18 cellular contexts compared by ENCODE assay signal in the genomic region with DNA sequence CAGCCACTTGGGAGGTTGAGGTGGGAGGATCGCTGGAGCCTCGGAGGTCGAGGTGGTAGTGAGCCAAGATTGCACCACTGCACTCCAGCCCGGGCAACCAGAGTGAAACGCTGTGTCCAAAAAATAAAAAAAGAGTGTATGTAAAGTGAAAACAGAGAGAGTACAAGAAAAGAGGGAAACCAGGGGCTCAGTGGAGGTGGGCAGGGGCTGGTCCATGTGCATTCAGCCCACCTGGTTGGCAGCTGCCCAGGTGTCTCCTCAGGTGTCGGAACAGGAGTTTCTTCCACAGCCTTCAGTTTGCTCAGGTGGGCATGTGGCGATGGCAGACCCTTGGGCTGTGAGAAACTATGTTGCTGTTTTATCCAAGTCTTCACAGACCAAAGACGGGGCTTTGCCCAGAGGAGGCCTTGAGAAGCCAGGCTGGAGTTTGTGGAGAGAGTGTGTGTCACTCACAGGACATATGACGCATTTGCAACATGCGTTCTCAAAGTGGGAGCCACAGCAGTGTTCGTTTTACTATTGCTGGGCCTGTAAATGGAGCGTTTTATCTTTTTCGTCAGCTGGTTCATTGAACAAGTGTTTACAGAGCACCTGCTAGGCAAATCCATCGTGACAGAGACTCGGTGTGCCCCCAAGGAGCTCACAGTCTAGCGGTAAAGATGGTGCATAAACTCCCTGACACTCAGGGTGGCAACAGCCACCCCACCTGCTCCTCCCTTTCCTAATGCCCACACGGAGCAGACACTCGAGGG. TPM values are rescaled to one million over a fixed set of nuclear protein-coding genes. Genes with fewer than 3 reads are reported as not detected.
DNase-seq lines count a peak whose midpoint lies in the region; ATAC-seq and TF ChIP-seq lines count a peak whose summit lies in the region.
"Had no signal": no experiment of that assay in that cellular context is flagged by ENCODE, and none has a peak within 500 bp of the region (broad histone marks: within the 10 kb centered on the region; RNA-seq: fewer than 3 reads in every experiment).

No MANE protein-coding gene starts in this region.

- H3K4me3 ChIP-seq in testis = no peak overlapping the region
- no peak overlapping the region for H3K4me3 ChIP-seq in tibial artery
- H3K4me3 ChIP-seq: A549 had no signal

- H3K4me3 Mint-ChIP-seq in activated naive CD4-positive, alpha-beta T cell treated with anti-CD3 and anti-CD28 coated beads for 36 hours = no peak overlapping the region

- H3K27ac ChIP-seq in testis = no peak overlapping the region
- no peak overlapping the region for H3K27ac ChIP-seq in tibial artery
- H3K27ac ChIP-seq: A549, C4-2B had no signal

- H3K9me3 Mint-ChIP-seq in activated naive CD4-positive, alpha-beta T cell treated with anti-CD3 and anti-CD28 coated beads for 36 hours = peaks cover 8% of the 10 kb centered on the region

- CTCF ChIA-PET in activated naive CD4-positive, alpha-beta T cell treated with anti-CD3 and anti-CD28 coated beads for 36 hours (lab: Charles Lee) = interaction anchor here (0.9 kb wide), 1 partner anchor 11 kb away, joined by 3 read pairs; no protein-coding TSS in a partner anchor

- intact Hi-C loops in left cardiac atrium (cut with DNase I) = no loop called here
- intact Hi-C loops in left ventricle myocardium superior (cut with micrococcal nuclease) = no loop called here
- intact Hi-C loops in testis (cut with DNase I; ENCODE audit: low total_unique reads) = loop anchor here (10.0 kb wide), 1 partner anchor 74 kb away; no protein-coding TSS in a partner anchor
- intact Hi-C loops in tibial artery (cut with DNase I; ENCODE audit: low total_unique reads) = no loop called here
- intact Hi-C loops in activated naive CD4-positive, alpha-beta T cell treated with anti-CD3 and anti-CD28 coated beads for 36 hours (cut with micrococcal nuclease) = loop anchor here (5.0 kb wide), 1 partner anchor 34 kb away; no protein-coding TSS in a partner anchor

- no peaks in the 10 kb centered on the region for H3K27me3 ChIP-seq in testis
- H3K27me3 ChIP-seq in tibial artery = peaks cover 0 to 35% of the 10 kb centered on the region in 2 donors

- H3K36me3 Mint-ChIP-seq in activated naive CD4-positive, alpha-beta T cell treated with anti-CD3 and anti-CD28 coated beads for 36 hours (ENCODE audit: low read depth) = peaks cover 2% of the 10 kb centered on the region

- ATAC-seq in left cardiac atrium (no peak), left ventricle myocardium superior (no peak), HG02840 (IDR thresholded peaks at IDR 0.05; ENCODE audit: low FRiP score, unreplicated experiment) (no peak)
- ATAC-seq: A549, PC-3 had no signal

- H3K36me3 ChIP-seq in testis (ENCODE audit: low read depth, missing control alignments) (no peaks in the 10 kb centered on the region), tibial artery (no peaks in the 10 kb centered on the region)

- H3K27me3 Mint-ChIP-seq in activated naive CD4-positive, alpha-beta T cell treated with anti-CD3 and anti-CD28 coated beads for 36 hours (ENCODE audit: low read depth) = peaks cover 44% of the 10 kb centered on the region

- no peak for TF ChIP-seq POLR2A in testis (IDR thresholded peaks at IDR 0.05)

- DNase-seq in left cardiac atrium (peak; percentile 21), left ventricle myocardium superior (no peak), NCI-H526 treated with DMSO at 0.1 percent for 48 hours (lab: John Stamatoyannopoulos, UW) (peak; percentile 48), germinal center (ENCODE audit: low spot score) (peak; percentile 1), testis (peak; percentile 16), tibial artery (no peak)
- DNase-seq in activated naive CD4-positive, alpha-beta T cell treated with anti-CD3 and anti-CD28 coated beads for 36 hours = no peak
- DNase-seq: DMS153, MV-4-11, NCI-H1417 treated with DMSO at 0.1 percent for 48 hours, NCI-H1930, NCI-H446, NCI-H774, PC-3 had no signal

- H3K4me1 ChIP-seq in testis (peaks cover 10% of the 10 kb centered on the region), tibial artery (peaks cover 0 to 23% (median 16%) of the 10 kb centered on the region in 4 donors)

- H3K27ac Mint-ChIP-seq in activated naive CD4-positive, alpha-beta T cell treated with anti-CD3 and anti-CD28 coated beads for 36 hours = no peak overlapping the region

- WGBS in testis, 2 donors = 74 to 81% methylated on average over 17 to 18 of the region's 18 CpGs

- peaks cover 16% of the 10 kb centered on the region for H3K4me1 Mint-ChIP-seq in activated naive CD4-positive, alpha-beta T cell treated with anti-CD3 and anti-CD28 coated beads for 36 hours (ENCODE audit: low read depth)

- no peaks in the 10 kb centered on the region for H3K9me3 ChIP-seq in testis
- H3K9me3 ChIP-seq in tibial artery = no peaks in the 10 kb centered on the region
- H3K9me3 ChIP-seq: A549 had no signal

- TF ChIP-seq CTCF in testis (IDR thresholded peaks at IDR 0.05) (no peak), tibial artery (IDR thresholded peaks at IDR 0.05) (no peak)

RNA-seq across cellular contexts. Expression of gene SAMD11, which starts 22.4 kb away (rescaled TPM):
- total RNA-seq in left cardiac atrium (1 to 10 TPM; 5.1 to 7.5 TPM), left ventricle myocardium superior (2.1 TPM), testis (10 to 100 TPM; 36.9 to 47.2 TPM)
- 7.9 TPM for polyA plus RNA-seq in testis (ENCODE audit: insufficient read depth, low read depth, low replicate concordance)
- not detected for total RNA-seq in activated naive CD4-positive, alpha-beta T cell treated with anti-CD3 and anti-CD28 coated beads for 36 hours
- total RNA-seq: SK-MEL-5 had no signal

RNA-seq across cellular contexts. Expression of gene NOC2L, which starts 57.8 kb away (rescaled TPM):
- total RNA-seq in left cardiac atrium (10 to 100 TPM; 38.1 to 48.7 TPM), left ventricle myocardium superior (46.8 TPM), testis (10 to 100 TPM; 82.5 to 94.0 TPM)
- polyA plus RNA-seq in testis (ENCODE audit: insufficient read depth, low read depth, low replicate concordance) = 78.3 TPM
- 100 to 1,000 TPM; 113 to 119 TPM for total RNA-seq in activated naive CD4-positive, alpha-beta T cell treated with anti-CD3 and anti-CD28 coated beads for 36 hours

RNA-seq across cellular contexts. Expression of gene KLHL17, which starts 59.1 kb away (rescaled TPM):
- 1 to 10 TPM; 5.7 to 8.2 TPM for total RNA-seq in left cardiac atrium
- 6.6 TPM for total RNA-seq in left ventricle myocardium superior
- total RNA-seq in testis = 10 to 100 TPM; 34.9 to 36.4 TPM
- polyA plus RNA-seq in testis (ENCODE audit: insufficient read depth, low read depth, low replicate concordance) = 16.0 TPM
- 10 to 100 TPM; 19.4 to 20.2 TPM for total RNA-seq in activated naive CD4-positive, alpha-beta T cell treated with anti-CD3 and anti-CD28 coated beads for 36 hours

Comparison
In these comparisons a context has a peak if more than half of its experiments do, and no peak if none do; other contexts are left out.
1. DNase-seq: peak in left cardiac atrium (single experiment), NCI-H526 treated with DMSO at 0.1 percent for 48 hours (single experiment), germinal center (single experiment) and testis (single experiment); none in left ventricle myocardium superior (single experiment), tibial artery (0 of 2) and activated naive CD4-positive, alpha-beta T cell treated with anti-CD3 and anti-CD28 coated beads for 36 hours (single experiment).
2. RNA of gene SAMD11, which starts 22.4 kb away (total RNA-seq): 36.9 to 47.2 TPM in testis; 5.1 to 7.5 TPM in left cardiac atrium, 2.1 TPM in left ventricle myocardium superior (single experiment) and not detected in activated naive CD4-positive, alpha-beta T cell treated with anti-CD3 and anti-CD28 coated beads for 36 hours; every median in the first group is over 4 times any median in the second.
3. intact Hi-C loops: an anchor here in testis (10.0 kb wide) and activated naive CD4-positive, alpha-beta T cell treated with anti-CD3 and anti-CD28 coated beads for 36 hours (5.0 kb wide); none called in left cardiac atrium, left ventricle myocardium superior and tibial artery.